12 cellular contexts compared by ENCODE assay signal in genomic region chr4:35175487-35175886, GRCh38.
A peak's percentile ranks its signal among the peaks of the same experiment; 100 is the strongest.
DNase-seq lines count a peak whose midpoint lies in the region; ATAC-seq and TF ChIP-seq lines count a peak whose summit lies in the region.
"Had no signal": no experiment of that assay in that cellular context is flagged by ENCODE, and none has a peak within 500 bp of the region (broad histone marks: within the 10 kb centered on the region; RNA-seq: fewer than 3 reads in every experiment).

No MANE protein-coding gene starts in this region.

- H3K36me3 ChIP-seq in RWPE2 (ENCODE audit: low read depth) (no peaks in the 10 kb centered on the region), right atrium auricular region (no peaks in the 10 kb centered on the region), right lobe of liver (no peaks in the 10 kb centered on the region)

- H3K27ac ChIP-seq in RWPE2 (ENCODE audit: poor library complexity, severe bottlenecking) (no peak overlapping the region), foreskin keratinocyte (no peak overlapping the region), right atrium auricular region (no peak overlapping the region), right lobe of liver (no peak overlapping the region)

- 54% methylated on average over 4 of the region's 4 CpGs for WGBS in right lobe of liver (ENCODE audit: insufficient coverage, low coverage, low lambda C conversion rate, missing lambda C conversion rate)

- DNase-seq in HPDE6-E6E7 (ENCODE audit: extremely low spot score) (peak; percentile 16), RWPE2 (ENCODE audit: low spot score) (no peak), foreskin keratinocyte (peak; percentile 51 to 72), right atrium auricular region (ENCODE audit: low spot score) (no peak), right lobe of liver (no peak)
- DNase-seq: C1 segment of cervical spinal cord; CD4-positive, CD25-positive, alpha-beta regulatory T cell; CD8-positive, alpha-beta memory T cell; DMS 273 treated with DMSO at 0.1 percent for 48 hours; HCEC 1CT had no signal

- H3K9me3 ChIP-seq in RWPE2 (ENCODE audit: severe bottlenecking): no peaks in the 10 kb centered on the region
- no peaks in the 10 kb centered on the region for H3K9me3 ChIP-seq in right atrium auricular region
- H3K9me3 ChIP-seq in right lobe of liver: no peaks in the 10 kb centered on the region

- intact Hi-C loops in right lobe of liver (cut with DNase I): no loop called here

- peaks cover 11% of the 10 kb centered on the region for H3K4me1 ChIP-seq in RWPE2 (ENCODE audit: insufficient read depth, poor library complexity, severe bottlenecking)
- H3K4me1 ChIP-seq in foreskin keratinocyte: peaks cover 11% of the 10 kb centered on the region
- no peaks in the 10 kb centered on the region for H3K4me1 ChIP-seq in right atrium auricular region
- no peaks in the 10 kb centered on the region for H3K4me1 ChIP-seq in right lobe of liver

- TF ChIP-seq CTCF in RWPE2 (IDR thresholded peaks at IDR 0.05; ENCODE audit: poor library complexity, severe bottlenecking) (no peak), foreskin keratinocyte (conservative IDR thresholded peaks at IDR 0.05) (no peak), right atrium auricular region (IDR thresholded peaks at IDR 0.05) (no peak), right lobe of liver (IDR thresholded peaks at IDR 0.05) (no peak)

- H3K27me3 ChIP-seq in RWPE2 (ENCODE audit: insufficient read depth, poor library complexity, severe bottlenecking): no peaks in the 10 kb centered on the region
- H3K27me3 ChIP-seq in foreskin keratinocyte: no peaks in the 10 kb centered on the region
- no peaks in the 10 kb centered on the region for H3K27me3 ChIP-seq in right atrium auricular region
- no peaks in the 10 kb centered on the region for H3K27me3 ChIP-seq in right lobe of liver

- no peak for TF ChIP-seq POLR2A in right lobe of liver (IDR thresholded peaks at IDR 0.05)

- ATAC-seq in RWPE2 (ENCODE audit: low read depth) (peak; percentile 67), foreskin keratinocyte (peak; percentile 93), GM18870 (IDR thresholded peaks at IDR 0.05; ENCODE audit: unreplicated experiment) (no peak), right lobe of liver (no peak)

- H3K4me3 ChIP-seq in RWPE2 (ENCODE audit: severe bottlenecking): no peak overlapping the region
- H3K4me3 ChIP-seq in right atrium auricular region: no peak overlapping the region
- no peak overlapping the region for H3K4me3 ChIP-seq in right lobe of liver
- H3K4me3 ChIP-seq: GM23338 had no signal

Comparison
In these comparisons a context has a peak if more than half of its experiments do, and no peak if none do; other contexts are left out.
1. DNase-seq: peak in HPDE6-E6E7 (single experiment) and foreskin keratinocyte (2 of 2); none in RWPE2 (single experiment), right atrium auricular region (single experiment) and right lobe of liver (0 of 3).
2. ATAC-seq: peak in RWPE2 (single experiment) and foreskin keratinocyte (single experiment); none in GM18870 (single experiment) and right lobe of liver (0 of 4).